Comparison of ENCODE assay signal across 8 cellular contexts in the genomic region with DNA sequence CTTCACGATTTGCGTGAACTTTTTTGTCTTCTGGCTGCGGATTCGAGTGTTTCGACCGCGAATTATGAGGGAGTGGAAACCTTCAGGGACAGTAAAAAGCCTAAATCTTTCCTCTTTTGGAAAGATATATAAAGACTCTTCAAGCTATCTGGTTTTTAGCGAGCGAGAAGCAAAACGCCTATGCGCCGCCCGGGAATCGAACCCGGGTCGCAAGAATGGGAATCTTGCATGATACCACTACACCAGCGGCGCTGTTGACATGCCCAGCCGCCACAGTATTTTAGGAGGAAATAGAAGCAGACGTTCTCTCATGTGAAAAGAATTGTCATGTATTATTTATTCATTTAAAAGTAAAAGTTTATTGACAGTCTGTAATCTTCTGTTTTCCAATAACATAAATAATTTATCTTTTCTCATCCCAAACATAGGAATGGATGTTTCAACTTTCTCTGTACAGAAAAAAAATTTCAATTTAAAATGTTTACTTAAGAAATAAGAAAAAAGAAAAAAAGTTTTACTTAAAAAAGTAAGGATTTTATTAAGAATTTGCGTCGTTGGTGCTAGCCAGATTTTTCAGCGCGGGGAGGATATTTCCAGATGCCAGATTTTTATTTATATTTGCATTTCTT. TPM values are rescaled to one million over a fixed set of nuclear protein-coding genes. Genes with fewer than 3 reads are reported as not detected.
DNase-seq lines count a peak whose midpoint lies in the region; ATAC-seq and TF ChIP-seq lines count a peak whose summit lies in the region.

No MANE protein-coding gene starts in this region.

- TF ChIP-seq EP300 in transverse colon (IDR thresholded peaks at IDR 0.05; ENCODE audit: low read depth): no peak

- peaks cover 25% of the 10 kb centered on the region for H3K4me1 Mint-ChIP-seq in activated naive CD4-positive, alpha-beta T cell treated with anti-CD3 and anti-CD28 coated beads, Interleukin-2, amount 10 ng/mL, durations not matched to agents 7 days and 5 days

- peak overlapping the region; percentile 89 for H3K4me3 Mint-ChIP-seq in activated naive CD4-positive, alpha-beta T cell treated with anti-CD3 and anti-CD28 coated beads, Interleukin-2, amount 10 ng/mL, durations not matched to agents 7 days and 5 days

- H3K36me3 Mint-ChIP-seq in activated naive CD4-positive, alpha-beta T cell treated with anti-CD3 and anti-CD28 coated beads, Interleukin-2, amount 10 ng/mL, durations not matched to agents 7 days and 5 days: peaks cover 19% of the 10 kb centered on the region

- peaks cover 8% of the 10 kb centered on the region for H3K27me3 Mint-ChIP-seq in activated naive CD4-positive, alpha-beta T cell treated with anti-CD3 and anti-CD28 coated beads, Interleukin-2, amount 10 ng/mL, durations not matched to agents 7 days and 5 days

- no peaks in the 10 kb centered on the region for H3K27me3 ChIP-seq in transverse colon

- H3K9me3 ChIP-seq in transverse colon: no peaks in the 10 kb centered on the region

- peaks cover 6 to 37% (median 17%) of the 10 kb centered on the region in 4 donors for H3K4me1 ChIP-seq in transverse colon

- CTCF ChIA-PET in activated naive CD4-positive, alpha-beta T cell treated with anti-CD3 and anti-CD28 coated beads, Interleukin-2, amount 10 ng/mL, durations not matched to agents 7 days and 5 days (lab: Charles Lee): interaction anchor here (0.8 kb wide), 1 partner anchor 45 kb away, joined by 3 read pairs; a partner anchor contains a TSS

- no peaks in the 10 kb centered on the region for H3K9me3 Mint-ChIP-seq in activated naive CD4-positive, alpha-beta T cell treated with anti-CD3 and anti-CD28 coated beads, Interleukin-2, amount 10 ng/mL, durations not matched to agents 7 days and 5 days

- 2 to 3% methylated on average over 16 to 24 of the region's 24 CpGs for WGBS in transverse colon (ENCODE audit: low coverage in 1 of 2), 2 donors

- peak overlapping the region; percentile 95 to 98 (median 97) for H3K27ac ChIP-seq in transverse colon

- DNase-seq in COR-L47 (lab: John Stamatoyannopoulos, UW) (peak; percentile 95), KG1 (lab: John Stamatoyannopoulos, UW) (peak; percentile 99), SHP77 treated with DMSO at 0.1 percent for 48 hours (lab: John Stamatoyannopoulos, UW) (peak; percentile 94), Right ventricle myocardium superior (peak; percentile 91), posterior cingulate gyrus (peak; percentile 84 to 98 (median 90)), transverse colon (peak; percentile 91)
- peak; percentile 90 for DNase-seq in activated naive CD4-positive, alpha-beta T cell treated with anti-CD3 and anti-CD28 coated beads, Interleukin-2, amount 10 ng/mL, durations not matched to agents 7 days and 5 days

- H3K36me3 ChIP-seq in transverse colon: no peaks in the 10 kb centered on the region

- H3K27ac Mint-ChIP-seq in activated naive CD4-positive, alpha-beta T cell treated with anti-CD3 and anti-CD28 coated beads, Interleukin-2, amount 10 ng/mL, durations not matched to agents 7 days and 5 days: peak overlapping the region; percentile 95

- ATAC-seq in GM21717 (IDR thresholded peaks at IDR 0.05; ENCODE audit: unreplicated experiment) (peak; percentile 39), Right ventricle myocardium superior (ENCODE audit: poor library complexity) (peak; percentile 83)

- TF ChIP-seq CTCF in transverse colon (IDR thresholded peaks at IDR 0.05): peak in 1 of 5 experiments; percentile 10

- in situ Hi-C loops in transverse colon (cut with MboI; ENCODE audit: low pct_ligation_motif_present in 1 of 4, low pct_unique_long_range_greater_than_20kb in 1 of 4, low sequenced_read_pairs in 3 of 4): no loop called here

- H3K4me3 ChIP-seq in transverse colon: peak overlapping the region; percentile 67 to 86 (median 72)

- intact Hi-C loops in Right ventricle myocardium superior (cut with DNase I) (loop anchor here (5.0 kb wide), 1 partner anchor 43 kb away; a partner anchor contains a TSS), posterior cingulate gyrus (cut with DNase I) (loop anchor here (1.0 to 5.0 kb wide), 2 partner anchors 43 to 58 kb away; a partner anchor contains a TSS), transverse colon (cut with DNase I; ENCODE audit: low total_unique reads) (no loop called here)

- no peak for TF ChIP-seq POLR2A in transverse colon (IDR thresholded peaks at IDR 0.05)

RNA-seq across cellular contexts. Expression of a gene that starts 0.5 kb away (rescaled TPM):
- total RNA-seq in Right ventricle myocardium superior (44.3 TPM), transverse colon (100 to 1,000 TPM in 3 of 4 donors, 10 to 100 TPM in 1; 76.4 to 156 (median 108) TPM)

RNA-seq across cellular contexts. Expression of a gene that starts 9.0 kb away (rescaled TPM):
- total RNA-seq in Right ventricle myocardium superior: 106 TPM
- 10 to 100 TPM; 26.2 to 47.2 (median 41.5) TPM for total RNA-seq in transverse colon

RNA-seq across cellular contexts. Expression of a gene that starts 44.6 kb away (rescaled TPM):
- total RNA-seq in Right ventricle myocardium superior (150 TPM), transverse colon (100 to 1,000 TPM in 1 of 4 donors, 10 to 100 TPM in 3; 12.7 to 101 (median 62.1) TPM)

RNA-seq across cellular contexts. Expression of a gene that starts 52.9 kb away (rescaled TPM):
- total RNA-seq in Right ventricle myocardium superior (23.3 TPM), transverse colon (10 to 100 TPM; 10.7 to 45.1 (median 31.0) TPM)

RNA-seq across cellular contexts. Expression of a gene that starts 58.1 kb away (rescaled TPM):
- total RNA-seq in Right ventricle myocardium superior: 13.6 TPM
- 10 to 100 TPM in 3 of 4 donors, 1 to 10 TPM in 1; 2.2 to 14.0 (median 11.1) TPM for total RNA-seq in transverse colon

Comparison
In these comparisons a context has a peak if more than half of its experiments do, and no peak if none do; other contexts are left out.
1. Peak in every context shown above with its lines: DNase-seq, ATAC-seq, H3K4me3 ChIP-seq and H3K27ac ChIP-seq.